1 cellular context compared by ENCODE assay signal in the genomic region with DNA sequence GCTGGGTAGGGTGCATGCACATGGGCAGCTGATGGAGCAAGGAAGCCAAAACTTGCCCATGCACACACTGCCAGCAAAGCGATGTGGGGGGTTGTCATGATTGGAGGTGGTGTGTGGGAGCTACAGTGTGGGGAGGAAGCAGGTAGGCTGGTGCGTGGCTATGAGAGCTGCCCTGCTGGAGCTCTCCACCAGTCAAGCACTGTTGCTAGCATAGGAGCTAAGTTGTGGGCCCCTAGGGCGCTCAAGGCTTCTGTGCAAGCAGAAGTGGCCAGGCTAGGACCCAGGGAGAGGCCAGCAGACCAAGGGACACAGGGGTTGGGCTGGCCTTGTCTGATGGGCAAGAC.
TF ChIP-seq lines count a peak whose summit lies in the region.

No MANE protein-coding gene starts in this region.

TF ChIP-seq in HepG2, 621 proteins besides CTCF, POLR2A, EP300 and RAD21 (continued from another document and continues in another):
- TF ChIP-seq, protein P1, sequence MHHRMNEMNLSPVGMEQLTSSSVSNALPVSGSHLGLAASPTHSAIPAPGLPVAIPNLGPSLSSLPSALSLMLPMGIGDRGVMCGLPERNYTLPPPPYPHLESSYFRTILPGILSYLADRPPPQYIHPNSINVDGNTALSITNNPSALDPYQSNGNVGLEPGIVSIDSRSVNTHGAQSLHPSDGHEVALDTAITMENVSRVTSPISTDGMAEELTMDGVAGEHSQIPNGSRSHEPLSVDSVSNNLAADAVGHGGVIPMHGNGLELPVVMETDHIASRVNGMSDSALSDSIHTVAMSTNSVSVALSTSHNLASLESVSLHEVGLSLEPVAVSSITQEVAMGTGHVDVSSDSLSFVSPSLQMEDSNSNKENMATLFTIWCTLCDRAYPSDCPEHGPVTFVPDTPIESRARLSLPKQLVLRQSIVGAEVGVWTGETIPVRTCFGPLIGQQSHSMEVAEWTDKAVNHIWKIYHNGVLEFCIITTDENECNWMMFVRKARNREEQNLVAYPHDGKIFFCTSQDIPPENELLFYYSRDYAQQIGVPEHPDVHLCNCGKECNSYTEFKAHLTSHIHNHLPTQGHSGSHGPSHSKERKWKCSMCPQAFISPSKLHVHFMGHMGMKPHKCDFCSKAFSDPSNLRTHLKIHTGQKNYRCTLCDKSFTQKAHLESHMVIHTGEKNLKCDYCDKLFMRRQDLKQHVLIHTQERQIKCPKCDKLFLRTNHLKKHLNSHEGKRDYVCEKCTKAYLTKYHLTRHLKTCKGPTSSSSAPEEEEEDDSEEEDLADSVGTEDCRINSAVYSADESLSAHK (CRISPR knock-in tag; IDR thresholded peaks at IDR 0.05; ENCODE audit: borderline replicate concordance), result no peak
- no peak for TF ChIP-seq ZNF543 (CRISPR knock-in tag; IDR thresholded peaks at IDR 0.05)
- TF ChIP-seq, protein P2, sequence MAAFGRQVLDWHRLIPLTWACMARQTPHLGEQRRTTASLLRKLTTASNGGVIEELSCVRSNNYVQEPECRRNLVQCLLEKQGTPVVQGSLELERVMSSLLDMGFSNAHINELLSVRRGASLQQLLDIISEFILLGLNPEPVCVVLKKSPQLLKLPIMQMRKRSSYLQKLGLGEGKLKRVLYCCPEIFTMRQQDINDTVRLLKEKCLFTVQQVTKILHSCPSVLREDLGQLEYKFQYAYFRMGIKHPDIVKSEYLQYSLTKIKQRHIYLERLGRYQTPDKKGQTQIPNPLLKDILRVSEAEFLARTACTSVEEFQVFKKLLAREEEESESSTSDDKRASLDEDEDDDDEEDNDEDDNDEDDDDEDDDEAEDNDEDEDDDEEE (CRISPR knock-in tag; IDR thresholded peaks at IDR 0.05), result 0 out of 2 replicates have a peak, but pooled peaks have one; percentile 47
- TF ChIP-seq THYN1 (CRISPR knock-in tag; IDR thresholded peaks at IDR 0.05; ENCODE audit: borderline replicate concordance, low read depth), result no peak
- TF ChIP-seq KDM2A (CRISPR knock-in tag; IDR thresholded peaks at IDR 0.05; ENCODE audit: borderline replicate concordance, low read depth), result no peak
- TF ChIP-seq MBD4 (IDR thresholded peaks at IDR 0.05; ENCODE audit: borderline replicate concordance, low read length), result no peak
- TF ChIP-seq, protein P3, sequence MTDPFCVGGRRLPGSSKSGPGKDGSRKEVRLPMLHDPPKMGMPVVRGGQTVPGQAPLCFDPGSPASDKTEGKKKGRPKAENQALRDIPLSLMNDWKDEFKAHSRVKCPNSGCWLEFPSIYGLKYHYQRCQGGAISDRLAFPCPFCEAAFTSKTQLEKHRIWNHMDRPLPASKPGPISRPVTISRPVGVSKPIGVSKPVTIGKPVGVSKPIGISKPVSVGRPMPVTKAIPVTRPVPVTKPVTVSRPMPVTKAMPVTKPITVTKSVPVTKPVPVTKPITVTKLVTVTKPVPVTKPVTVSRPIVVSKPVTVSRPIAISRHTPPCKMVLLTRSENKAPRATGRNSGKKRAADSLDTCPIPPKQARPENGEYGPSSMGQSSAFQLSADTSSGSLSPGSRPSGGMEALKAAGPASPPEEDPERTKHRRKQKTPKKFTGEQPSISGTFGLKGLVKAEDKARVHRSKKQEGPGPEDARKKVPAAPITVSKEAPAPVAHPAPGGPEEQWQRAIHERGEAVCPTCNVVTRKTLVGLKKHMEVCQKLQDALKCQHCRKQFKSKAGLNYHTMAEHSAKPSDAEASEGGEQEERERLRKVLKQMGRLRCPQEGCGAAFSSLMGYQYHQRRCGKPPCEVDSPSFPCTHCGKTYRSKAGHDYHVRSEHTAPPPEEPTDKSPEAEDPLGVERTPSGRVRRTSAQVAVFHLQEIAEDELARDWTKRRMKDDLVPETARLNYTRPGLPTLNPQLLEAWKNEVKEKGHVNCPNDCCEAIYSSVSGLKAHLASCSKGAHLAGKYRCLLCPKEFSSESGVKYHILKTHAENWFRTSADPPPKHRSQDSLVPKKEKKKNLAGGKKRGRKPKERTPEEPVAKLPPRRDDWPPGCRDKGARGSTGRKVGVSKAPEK (CRISPR knock-in tag; IDR thresholded peaks at IDR 0.05; ENCODE audit: borderline replicate concordance), result no peak
- TF ChIP-seq TMF1 (CRISPR knock-in tag; IDR thresholded peaks at IDR 0.05; ENCODE audit: low read depth), result no peak
- TF ChIP-seq, protein P4, sequence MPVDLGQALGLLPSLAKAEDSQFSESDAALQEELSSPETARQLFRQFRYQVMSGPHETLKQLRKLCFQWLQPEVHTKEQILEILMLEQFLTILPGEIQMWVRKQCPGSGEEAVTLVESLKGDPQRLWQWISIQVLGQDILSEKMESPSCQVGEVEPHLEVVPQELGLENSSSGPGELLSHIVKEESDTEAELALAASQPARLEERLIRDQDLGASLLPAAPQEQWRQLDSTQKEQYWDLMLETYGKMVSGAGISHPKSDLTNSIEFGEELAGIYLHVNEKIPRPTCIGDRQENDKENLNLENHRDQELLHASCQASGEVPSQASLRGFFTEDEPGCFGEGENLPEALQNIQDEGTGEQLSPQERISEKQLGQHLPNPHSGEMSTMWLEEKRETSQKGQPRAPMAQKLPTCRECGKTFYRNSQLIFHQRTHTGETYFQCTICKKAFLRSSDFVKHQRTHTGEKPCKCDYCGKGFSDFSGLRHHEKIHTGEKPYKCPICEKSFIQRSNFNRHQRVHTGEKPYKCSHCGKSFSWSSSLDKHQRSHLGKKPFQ (CRISPR knock-in tag; IDR thresholded peaks at IDR 0.05; ENCODE audit: insufficient replicate concordance), result no peak
- TF ChIP-seq SP2 (CRISPR knock-in tag; IDR thresholded peaks at IDR 0.05), result no peak
- TF ChIP-seq POLR2G (IDR thresholded peaks at IDR 0.05; ENCODE audit: low read depth, low read length), result no peak
- TF ChIP-seq, protein P5, sequence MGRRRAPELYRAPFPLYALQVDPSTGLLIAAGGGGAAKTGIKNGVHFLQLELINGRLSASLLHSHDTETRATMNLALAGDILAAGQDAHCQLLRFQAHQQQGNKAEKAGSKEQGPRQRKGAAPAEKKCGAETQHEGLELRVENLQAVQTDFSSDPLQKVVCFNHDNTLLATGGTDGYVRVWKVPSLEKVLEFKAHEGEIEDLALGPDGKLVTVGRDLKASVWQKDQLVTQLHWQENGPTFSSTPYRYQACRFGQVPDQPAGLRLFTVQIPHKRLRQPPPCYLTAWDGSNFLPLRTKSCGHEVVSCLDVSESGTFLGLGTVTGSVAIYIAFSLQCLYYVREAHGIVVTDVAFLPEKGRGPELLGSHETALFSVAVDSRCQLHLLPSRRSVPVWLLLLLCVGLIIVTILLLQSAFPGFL (CRISPR knock-in tag; IDR thresholded peaks at IDR 0.05), result no peak
- TF ChIP-seq, protein P6, sequence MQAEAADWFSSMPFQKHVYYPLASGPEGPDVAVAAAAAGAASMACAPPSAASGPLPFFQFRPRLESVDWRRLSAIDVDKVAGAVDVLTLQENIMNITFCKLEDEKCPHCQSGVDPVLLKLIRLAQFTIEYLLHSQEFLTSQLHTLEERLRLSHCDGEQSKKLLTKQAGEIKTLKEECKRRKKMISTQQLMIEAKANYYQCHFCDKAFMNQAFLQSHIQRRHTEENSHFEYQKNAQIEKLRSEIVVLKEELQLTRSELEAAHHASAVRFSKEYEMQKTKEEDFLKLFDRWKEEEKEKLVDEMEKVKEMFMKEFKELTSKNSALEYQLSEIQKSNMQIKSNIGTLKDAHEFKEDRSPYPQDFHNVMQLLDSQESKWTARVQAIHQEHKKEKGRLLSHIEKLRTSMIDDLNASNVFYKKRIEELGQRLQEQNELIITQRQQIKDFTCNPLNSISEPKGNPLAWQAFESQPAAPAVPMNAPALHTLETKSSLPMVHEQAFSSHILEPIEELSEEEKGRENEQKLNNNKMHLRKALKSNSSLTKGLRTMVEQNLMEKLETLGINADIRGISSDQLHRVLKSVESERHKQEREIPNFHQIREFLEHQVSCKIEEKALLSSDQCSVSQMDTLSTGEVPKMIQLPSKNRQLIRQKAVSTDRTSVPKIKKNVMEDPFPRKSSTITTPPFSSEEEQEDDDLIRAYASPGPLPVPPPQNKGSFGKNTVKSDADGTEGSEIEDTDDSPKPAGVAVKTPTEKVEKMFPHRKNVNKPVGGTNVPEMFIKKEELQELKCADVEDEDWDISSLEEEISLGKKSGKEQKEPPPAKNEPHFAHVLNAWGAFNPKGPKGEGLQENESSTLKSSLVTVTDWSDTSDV (CRISPR knock-in tag; IDR thresholded peaks at IDR 0.05), result no peak
- no peak for TF ChIP-seq KDM6A (CRISPR knock-in tag; IDR thresholded peaks at IDR 0.05; ENCODE audit: low read depth)
- TF ChIP-seq MTF2 (CRISPR knock-in tag; IDR thresholded peaks at IDR 0.05; ENCODE audit: borderline replicate concordance), result no peak
- no peak for TF ChIP-seq ZNF431 (CRISPR knock-in tag; IDR thresholded peaks at IDR 0.05; ENCODE audit: borderline replicate concordance, low read depth)
- TF ChIP-seq ZNF652 (CRISPR knock-in tag; IDR thresholded peaks at IDR 0.05; ENCODE audit: borderline replicate concordance, low read depth), result no peak
- no peak for TF ChIP-seq ZNF780A (CRISPR knock-in tag; IDR thresholded peaks at IDR 0.05)
- TF ChIP-seq ZNF207 (IDR thresholded peaks at IDR 0.05; ENCODE audit: borderline replicate concordance), result no peak
- no peak for TF ChIP-seq MXD4 (CRISPR knock-in tag; IDR thresholded peaks at IDR 0.05)
- no peak for TF ChIP-seq SP1 (IDR thresholded peaks at IDR 0.05)
- no peak for TF ChIP-seq SP1 (CRISPR knock-in tag; IDR thresholded peaks at IDR 0.05)
- no peak for TF ChIP-seq EEA1 (CRISPR knock-in tag; IDR thresholded peaks at IDR 0.05; ENCODE audit: borderline replicate concordance)
- TF ChIP-seq, protein P7, sequence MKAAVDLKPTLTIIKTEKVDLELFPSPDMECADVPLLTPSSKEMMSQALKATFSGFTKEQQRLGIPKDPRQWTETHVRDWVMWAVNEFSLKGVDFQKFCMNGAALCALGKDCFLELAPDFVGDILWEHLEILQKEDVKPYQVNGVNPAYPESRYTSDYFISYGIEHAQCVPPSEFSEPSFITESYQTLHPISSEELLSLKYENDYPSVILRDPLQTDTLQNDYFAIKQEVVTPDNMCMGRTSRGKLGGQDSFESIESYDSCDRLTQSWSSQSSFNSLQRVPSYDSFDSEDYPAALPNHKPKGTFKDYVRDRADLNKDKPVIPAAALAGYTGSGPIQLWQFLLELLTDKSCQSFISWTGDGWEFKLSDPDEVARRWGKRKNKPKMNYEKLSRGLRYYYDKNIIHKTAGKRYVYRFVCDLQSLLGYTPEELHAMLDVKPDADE (CRISPR knock-in tag; IDR thresholded peaks at IDR 0.05), result no peak
- TF ChIP-seq, protein P8, sequence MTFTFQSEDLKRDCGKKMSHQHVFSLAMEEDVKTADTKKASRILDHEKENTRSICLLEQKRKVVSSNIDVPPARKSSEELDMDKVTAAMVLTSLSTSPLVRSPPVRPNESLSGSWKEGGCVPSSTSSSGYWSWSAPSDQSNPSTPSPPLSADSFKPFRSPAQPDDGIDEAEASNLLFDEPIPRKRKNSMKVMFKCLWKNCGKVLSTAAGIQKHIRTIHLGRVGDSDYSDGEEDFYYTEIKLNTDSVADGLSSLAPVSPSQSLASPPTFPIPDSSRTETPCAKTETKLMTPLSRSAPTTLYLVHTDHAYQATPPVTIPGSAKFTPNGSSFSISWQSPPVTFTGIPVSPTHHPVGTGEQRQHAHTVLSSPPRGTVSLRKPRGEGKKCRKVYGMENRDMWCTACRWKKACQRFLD (CRISPR knock-in tag; IDR thresholded peaks at IDR 0.05; ENCODE audit: borderline replicate concordance), result no peak
- TF ChIP-seq TRIM24 (CRISPR knock-in tag; IDR thresholded peaks at IDR 0.05), result no peak
- TF ChIP-seq, protein P9, sequence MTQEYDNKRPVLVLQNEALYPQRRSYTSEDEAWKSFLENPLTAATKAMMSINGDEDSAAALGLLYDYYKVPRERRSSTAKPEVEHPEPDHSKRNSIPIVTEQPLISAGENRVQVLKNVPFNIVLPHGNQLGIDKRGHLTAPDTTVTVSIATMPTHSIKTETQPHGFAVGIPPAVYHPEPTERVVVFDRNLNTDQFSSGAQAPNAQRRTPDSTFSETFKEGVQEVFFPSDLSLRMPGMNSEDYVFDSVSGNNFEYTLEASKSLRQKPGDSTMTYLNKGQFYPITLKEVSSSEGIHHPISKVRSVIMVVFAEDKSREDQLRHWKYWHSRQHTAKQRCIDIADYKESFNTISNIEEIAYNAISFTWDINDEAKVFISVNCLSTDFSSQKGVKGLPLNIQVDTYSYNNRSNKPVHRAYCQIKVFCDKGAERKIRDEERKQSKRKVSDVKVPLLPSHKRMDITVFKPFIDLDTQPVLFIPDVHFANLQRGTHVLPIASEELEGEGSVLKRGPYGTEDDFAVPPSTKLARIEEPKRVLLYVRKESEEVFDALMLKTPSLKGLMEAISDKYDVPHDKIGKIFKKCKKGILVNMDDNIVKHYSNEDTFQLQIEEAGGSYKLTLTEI (CRISPR knock-in tag; conservative IDR thresholded peaks at IDR 0.05), result no peak
- TF ChIP-seq SRSF1 (optimal IDR thresholded peaks at IDR 0.05; ENCODE audit: low read depth, low read length), result no peak
- TF ChIP-seq, protein P10, sequence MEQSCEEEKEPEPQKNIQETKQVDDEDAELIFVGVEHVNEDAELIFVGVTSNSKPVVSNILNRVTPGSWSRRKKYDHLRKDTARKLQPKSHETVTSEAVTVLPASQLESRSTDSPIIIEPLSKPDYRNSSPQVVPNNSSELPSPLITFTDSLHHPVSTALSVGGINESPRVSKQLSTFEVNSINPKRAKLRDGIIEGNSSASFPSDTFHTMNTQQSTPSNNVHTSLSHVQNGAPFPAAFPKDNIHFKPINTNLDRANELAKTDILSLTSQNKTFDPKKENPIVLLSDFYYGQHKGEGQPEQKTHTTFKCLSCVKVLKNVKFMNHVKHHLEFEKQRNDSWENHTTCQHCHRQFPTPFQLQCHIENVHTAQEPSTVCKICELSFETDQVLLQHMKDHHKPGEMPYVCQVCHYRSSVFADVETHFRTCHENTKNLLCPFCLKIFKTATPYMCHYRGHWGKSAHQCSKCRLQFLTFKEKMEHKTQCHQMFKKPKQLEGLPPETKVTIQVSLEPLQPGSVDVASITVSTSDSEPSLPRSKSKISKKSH (CRISPR knock-in tag; IDR thresholded peaks at IDR 0.05; ENCODE audit: borderline replicate concordance), result peak; percentile 4; the same call in 1 of the 2 replicates
- TF ChIP-seq PAF1 (CRISPR knock-in tag; IDR thresholded peaks at IDR 0.05), result no peak
- TF ChIP-seq KLF11 (CRISPR knock-in tag; IDR thresholded peaks at IDR 0.05), result no peak
- TF ChIP-seq, protein P11, sequence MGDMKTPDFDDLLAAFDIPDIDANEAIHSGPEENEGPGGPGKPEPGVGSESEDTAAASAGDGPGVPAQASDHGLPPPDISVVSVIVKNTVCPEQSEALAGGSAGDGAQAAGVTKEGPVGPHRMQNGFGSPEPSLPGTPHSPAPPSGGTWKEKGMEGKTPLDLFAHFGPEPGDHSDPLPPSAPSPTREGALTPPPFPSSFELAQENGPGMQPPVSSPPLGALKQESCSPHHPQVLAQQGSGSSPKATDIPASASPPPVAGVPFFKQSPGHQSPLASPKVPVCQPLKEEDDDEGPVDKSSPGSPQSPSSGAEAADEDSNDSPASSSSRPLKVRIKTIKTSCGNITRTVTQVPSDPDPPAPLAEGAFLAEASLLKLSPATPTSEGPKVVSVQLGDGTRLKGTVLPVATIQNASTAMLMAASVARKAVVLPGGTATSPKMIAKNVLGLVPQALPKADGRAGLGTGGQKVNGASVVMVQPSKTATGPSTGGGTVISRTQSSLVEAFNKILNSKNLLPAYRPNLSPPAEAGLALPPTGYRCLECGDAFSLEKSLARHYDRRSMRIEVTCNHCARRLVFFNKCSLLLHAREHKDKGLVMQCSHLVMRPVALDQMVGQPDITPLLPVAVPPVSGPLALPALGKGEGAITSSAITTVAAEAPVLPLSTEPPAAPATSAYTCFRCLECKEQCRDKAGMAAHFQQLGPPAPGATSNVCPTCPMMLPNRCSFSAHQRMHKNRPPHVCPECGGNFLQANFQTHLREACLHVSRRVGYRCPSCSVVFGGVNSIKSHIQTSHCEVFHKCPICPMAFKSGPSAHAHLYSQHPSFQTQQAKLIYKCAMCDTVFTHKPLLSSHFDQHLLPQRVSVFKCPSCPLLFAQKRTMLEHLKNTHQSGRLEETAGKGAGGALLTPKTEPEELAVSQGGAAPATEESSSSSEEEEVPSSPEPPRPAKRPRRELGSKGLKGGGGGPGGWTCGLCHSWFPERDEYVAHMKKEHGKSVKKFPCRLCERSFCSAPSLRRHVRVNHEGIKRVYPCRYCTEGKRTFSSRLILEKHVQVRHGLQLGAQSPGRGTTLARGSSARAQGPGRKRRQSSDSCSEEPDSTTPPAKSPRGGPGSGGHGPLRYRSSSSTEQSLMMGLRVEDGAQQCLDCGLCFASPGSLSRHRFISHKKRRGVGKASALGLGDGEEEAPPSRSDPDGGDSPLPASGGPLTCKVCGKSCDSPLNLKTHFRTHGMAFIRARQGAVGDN (CRISPR knock-in tag; IDR thresholded peaks at IDR 0.05), result peak; percentile 52
- no peak for TF ChIP-seq ZNF20 (CRISPR knock-in tag; IDR thresholded peaks at IDR 0.05)
